In genomic region chr9:35079041-35079425, GRCh38 we compare ENCODE assay signal across 8 cellular contexts. TPM values are rescaled to one million over a fixed set of nuclear protein-coding genes. Genes with fewer than 3 reads are reported as not detected.
DNase-seq lines count a peak whose midpoint lies in the region; ATAC-seq and TF ChIP-seq lines count a peak whose summit lies in the region.

No MANE protein-coding gene starts in this region.

- H3K27ac ChIP-seq in cardiac muscle cell (peak overlapping the region; percentile 41), foreskin keratinocyte (peak overlapping the region; percentile 76)

- CTCF ChIA-PET in T-cell (lab: Charles Lee) = interaction anchor here in 1 of 2 donors (1.1 to 1.8 kb wide), 4 partner anchors 8 to 38 kb away, joined by 4 to 15 read pairs (median 9); partner anchors contain the start of gene STOML2

- no peaks in the 10 kb centered on the region for H3K27me3 Mint-ChIP-seq in T-cell

- TF ChIP-seq CTCF in cardiac muscle cell (IDR thresholded peaks at IDR 0.05; ENCODE audit: low read depth, low read length) (no peak), foreskin keratinocyte (conservative IDR thresholded peaks at IDR 0.05) (no peak), GM13976 (IDR thresholded peaks at IDR 0.05; ENCODE audit: borderline replicate concordance, control extremely low read depth, extremely low read depth, insufficient read depth, missing control alignments) (no peak)

- peaks cover 7% of the 10 kb centered on the region for H3K4me1 ChIP-seq in cardiac muscle cell (ENCODE audit: low read depth)
- no peaks in the 10 kb centered on the region for H3K4me1 ChIP-seq in foreskin keratinocyte

- H3K27ac Mint-ChIP-seq in T-cell = no peak overlapping the region

- POLR2A ChIA-PET in T-cell (lab: Charles Lee) = interaction anchor here in 1 of 2 donors (1.0 to 1.6 kb wide), 3 partner anchors 10 to 19 kb away, joined by 3 to 9 read pairs (median 4); no protein-coding TSS in a partner anchor

- DNase-seq in cardiac muscle cell (ENCODE audit: low read depth in 1 of 2, low spot score in 1 of 2) (no peak), cardiac septum (ENCODE audit: low spot score) (no peak), T-cell (no peak), foreskin keratinocyte (no peak), left lobe of liver (ENCODE audit: low spot score) (no peak), NCI-H1930 (lab: John Stamatoyannopoulos, UW) (no peak), GM13976 (ENCODE audit: low spot score) (no peak)
- peak; percentile 37 for DNase-seq in stimulated activated CD8-positive, alpha-beta memory T cell treated with anti-CD3 and anti-CD28 coated beads, Interleukin-4, amount 100 ng/mL, for 48 hours

- H3K27me3 ChIP-seq in cardiac muscle cell (no peaks in the 10 kb centered on the region), foreskin keratinocyte (no peaks in the 10 kb centered on the region)

- in situ Hi-C loops in GM13976 (cut with MboI; ENCODE audit: low sequenced_read_pairs, unreplicated experiment) = no loop called here

- peak overlapping the region; percentile 84 to 98 (median 94) for H3K4me3 Mint-ChIP-seq in T-cell

- H3K4me1 Mint-ChIP-seq in T-cell = peaks cover 17 to 24% (median 24%) of the 10 kb centered on the region in 3 donors

- H3K9me3 Mint-ChIP-seq in T-cell = no peaks in the 10 kb centered on the region

- peaks cover 5% of the 10 kb centered on the region for H3K36me3 Mint-ChIP-seq in T-cell

- intact Hi-C loops in cardiac septum (cut with DNase I) = loop anchor here (10.0 kb wide), 1 partner anchor 526 kb away; the partner anchor contains the start of gene TESK1

- H3K9me3 ChIP-seq in cardiac muscle cell (ENCODE audit: low read depth) = no peaks in the 10 kb centered on the region

- no peak for ATAC-seq in T-cell (replicated peaks in 1 of 4)
- ATAC-seq in foreskin keratinocyte = no peak
- ATAC-seq in left lobe of liver = no peak

- H3K36me3 ChIP-seq in cardiac muscle cell = no peaks in the 10 kb centered on the region

- peak overlapping the region; percentile 82 for H3K4me3 ChIP-seq in cardiac muscle cell

RNA-seq across cellular contexts. Expression of gene FANCG, which starts 0.7 kb away (rescaled TPM):
- 22.8 and 32.8 TPM in 2 replicates for total RNA-seq in cardiac muscle cell
- 31.7 and 46.5 TPM in 2 replicates for polyA plus RNA-seq in cardiac muscle cell
- 5.6 TPM for total RNA-seq in cardiac septum
- 10 to 100 TPM; 20.0 to 30.7 (median 28.2) TPM for total RNA-seq in T-cell
- 52.8 and 58.6 TPM in 2 replicates for total RNA-seq in foreskin keratinocyte
- polyA plus RNA-seq in foreskin keratinocyte = 41.4 and 52.8 TPM in 2 replicates
- total RNA-seq in left lobe of liver = 6.2 TPM

RNA-seq across cellular contexts. Expression of gene VCP, which starts 6.6 kb away (rescaled TPM):
- total RNA-seq in cardiac muscle cell = 226 and 328 TPM in 2 replicates
- 301 and 338 TPM in 2 replicates for polyA plus RNA-seq in cardiac muscle cell
- 309 TPM for total RNA-seq in cardiac septum
- 100 to 1,000 TPM; 141 to 232 (median 167) TPM for total RNA-seq in T-cell
- 385 and 410 TPM in 2 replicates for total RNA-seq in foreskin keratinocyte
- polyA plus RNA-seq in foreskin keratinocyte = 255 and 261 TPM in 2 replicates
- 147 TPM for total RNA-seq in left lobe of liver

RNA-seq across cellular contexts. Expression of gene PIGO, which starts 17.4 kb away (rescaled TPM):
- total RNA-seq in cardiac muscle cell = 23.6 and 26.9 TPM in 2 replicates
- polyA plus RNA-seq in cardiac muscle cell = 35.1 and 36.0 TPM in 2 replicates
- total RNA-seq in cardiac septum = 9.3 TPM
- total RNA-seq in T-cell = 10 to 100 TPM; 23.0 to 32.1 (median 29.9) TPM
- 20.7 and 21.6 TPM in 2 replicates for total RNA-seq in foreskin keratinocyte
- polyA plus RNA-seq in foreskin keratinocyte = 22.7 and 23.0 TPM in 2 replicates
- total RNA-seq in left lobe of liver = 17.6 TPM

RNA-seq across cellular contexts. Expression of gene STOML2, which starts 23.9 kb away (rescaled TPM):
- 151 TPM in 2 replicates for total RNA-seq in cardiac muscle cell
- 201 and 219 TPM in 2 replicates for polyA plus RNA-seq in cardiac muscle cell
- 95.2 TPM for total RNA-seq in cardiac septum
- 10 to 100 TPM; 35.8 to 58.2 (median 53.7) TPM for total RNA-seq in T-cell
- total RNA-seq in foreskin keratinocyte = 145 and 188 TPM in 2 replicates
- 205 and 250 TPM in 2 replicates for polyA plus RNA-seq in foreskin keratinocyte
- 64.3 TPM for total RNA-seq in left lobe of liver

RNA-seq across cellular contexts. Expression of gene ATOSB, which starts 36.6 kb away (rescaled TPM):
- 31.3 and 46.0 TPM in 2 replicates for total RNA-seq in cardiac muscle cell
- 25.5 and 29.5 TPM in 2 replicates for polyA plus RNA-seq in cardiac muscle cell
- 20.0 TPM for total RNA-seq in cardiac septum
- 10 to 100 TPM in 1 of 5 donors, 1 to 10 TPM in 4; 4.7 to 12.7 (median 8.9) TPM for total RNA-seq in T-cell
- total RNA-seq in foreskin keratinocyte = 22.5 and 30.6 TPM in 2 replicates
- 16.0 and 19.5 TPM in 2 replicates for polyA plus RNA-seq in foreskin keratinocyte
- total RNA-seq in left lobe of liver = 6.3 TPM
